Comparison of ENCODE assay signal across 16 cellular contexts in the genomic region with DNA sequence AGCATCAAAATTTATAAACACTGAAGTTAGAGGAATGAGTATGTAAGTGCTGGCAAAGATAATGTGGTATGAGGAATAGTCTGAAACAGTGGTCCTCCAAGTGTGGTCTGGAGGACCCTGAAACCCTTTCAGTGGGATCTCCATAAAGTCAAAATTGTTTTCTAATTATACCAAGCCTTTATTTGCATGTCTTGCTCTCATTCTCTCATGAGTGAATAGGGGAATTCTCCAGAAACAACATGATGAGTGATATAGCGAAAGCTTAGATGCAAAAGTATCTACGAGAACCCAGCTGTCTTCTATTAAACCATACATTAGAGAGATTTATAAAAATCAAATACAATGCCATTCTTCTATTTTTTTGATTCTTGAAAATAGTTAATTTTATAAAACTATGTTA.
DNase-seq lines count a peak whose midpoint lies in the region; ATAC-seq and TF ChIP-seq lines count a peak whose summit lies in the region.
"Had no signal": no experiment of that assay in that cellular context is flagged by ENCODE, and none has a peak within 500 bp of the region (broad histone marks: within the 10 kb centered on the region; RNA-seq: fewer than 3 reads in every experiment).

No MANE protein-coding gene starts in this region.

- WGBS in heart left ventricle, 4 donors: 90 to 96% (median 94%) methylated on average over 2 of the region's 2 CpGs

- ATAC-seq in GM18868 (IDR thresholded peaks at IDR 0.05; ENCODE audit: unreplicated experiment) (peak; percentile 67), GM21528 (IDR thresholded peaks at IDR 0.05; ENCODE audit: low FRiP score, unreplicated experiment) (peak; percentile 52), HG03039 (IDR thresholded peaks at IDR 0.05; ENCODE audit: unreplicated experiment) (peak; percentile 52), HG03575 (IDR thresholded peaks at IDR 0.05; ENCODE audit: extremely low read depth, insufficient number of reproducible peaks, low FRiP score, unreplicated experiment) (peak; percentile 56), heart left ventricle (no peak)

- peaks cover 0 to 21% (median 0%) of the 10 kb centered on the region in 9 donors for H3K27me3 ChIP-seq in heart left ventricle
- H3K27me3 ChIP-seq: dorsolateral prefrontal cortex had no signal

- TF ChIP-seq POLR2A in heart left ventricle (IDR thresholded peaks at IDR 0.05): no peak

- no peaks in the 10 kb centered on the region for H3K36me3 ChIP-seq in heart left ventricle

- no peak for DNase-seq in heart left ventricle
- DNase-seq in NCI-H82 (lab: John Stamatoyannopoulos, UW): no peak
- no peak for DNase-seq in NCI-H2081 (lab: John Stamatoyannopoulos, UW)
- no peak for DNase-seq in NCI-H128 (lab: John Stamatoyannopoulos, UW; ENCODE audit: unreplicated experiment)
- DNase-seq: activated CD4-positive, CD25-positive, alpha-beta regulatory T cell treated with anti-CD3 and anti-CD28 coated beads, Interleukin-2, amount 50 U/mL, for 72 hours; activated T-cell treated with anti-CD3 and anti-CD28 coated beads, Interleukin-2, amount 50 U/mL, for 1 hour; C1 segment of cervical spinal cord; dorsolateral prefrontal cortex; foreskin fibroblast; KBM-7; OCI-M1; stimulated activated CD4-positive, alpha-beta T cell treated with anti-CD3 and anti-CD28 coated beads, Interleukin-2, amount 100 ng/mL, for 48 hours had no signal

- no peak overlapping the region for H3K4me3 ChIP-seq in heart left ventricle
- H3K4me3 ChIP-seq: dorsolateral prefrontal cortex had no signal

- peaks cover 0 to 3% (median 0%) of the 10 kb centered on the region in 12 donors for H3K4me1 ChIP-seq in heart left ventricle

- TF ChIP-seq CTCF in heart left ventricle (IDR thresholded peaks at IDR 0.05): no peak

- intact Hi-C loops in heart left ventricle (cut with DNase I): loop anchor here in 2 of 10 donors (10.0 kb wide), 1 partner anchor 178 kb away; a partner anchor contains a TSS

- H3K9me3 ChIP-seq in heart left ventricle: no peaks in the 10 kb centered on the region

- no peak overlapping the region for H3K27ac ChIP-seq in heart left ventricle
- H3K27ac ChIP-seq: dorsolateral prefrontal cortex had no signal

Comparison
In these comparisons a context has a peak if more than half of its experiments do, and no peak if none do; other contexts are left out.
1. ATAC-seq: peak in GM18868 (single experiment), GM21528 (single experiment), HG03039 (single experiment) and HG03575 (single experiment); none in heart left ventricle (0 of 4).